Comparison of ENCODE assay signal across 32 cellular contexts in genomic region chr7:57437581-57437980, GRCh38. TPM values are rescaled to one million over a fixed set of nuclear protein-coding genes. Genes with fewer than 3 reads are reported as not detected.
"Had no signal": no experiment of that assay in that cellular context is flagged by ENCODE, and none has a peak within 500 bp of the region (broad histone marks: within the 10 kb centered on the region; RNA-seq: fewer than 3 reads in every experiment).

No MANE protein-coding gene starts in this region.

- ATAC-seq: stimulated activated effector memory CD8-positive, alpha-beta T cell treated with anti-CD3 and anti-CD28 coated beads, Interleukin-12 subunit alpha, Interleukin-12 subunit beta, amount 100 ng/mL, for 72 hours; stimulated activated memory B cell treated with anti-CD40 and anti-IgM and Interleukin-4, amounts not matched to agents 10 μg/mL and 1 μg/mL and 100 μg/mL, for 72 hours; stimulated activated naive B cell treated with anti-CD40 and anti-IgM and Interleukin-4, amounts not matched to agents 10 μg/mL and 1 μg/mL and 100 μg/mL, for 72 hours; stimulated activated naive CD8-positive, alpha-beta T cell treated with anti-CD3 and anti-CD28 coated beads, Interleukin-15, amount 100 ng/mL, for 72 hours; stimulated activated naive CD8-positive, alpha-beta T cell treated with anti-CD3 and anti-CD28 coated beads, Interleukin-15, Interleukin-2, amounts not matched to agents 100 U/mL and 50 U/mL, for 24 hours had no signal

- H3K36me3 Mint-ChIP-seq: stimulated activated effector memory CD8-positive, alpha-beta T cell treated with anti-CD3 and anti-CD28 coated beads, Interleukin-12 subunit alpha, Interleukin-12 subunit beta, amount 100 ng/mL, for 72 hours; stimulated activated memory B cell treated with anti-CD40 and anti-IgM and Interleukin-4, amounts not matched to agents 10 μg/mL and 1 μg/mL and 100 μg/mL, for 72 hours; stimulated activated naive B cell treated with anti-CD40 and anti-IgM and Interleukin-4, amounts not matched to agents 10 μg/mL and 1 μg/mL and 100 μg/mL, for 72 hours; type B pancreatic cell had no signal

- H3K4me1 Mint-ChIP-seq: stimulated activated effector memory CD8-positive, alpha-beta T cell treated with anti-CD3 and anti-CD28 coated beads, Interleukin-12 subunit alpha, Interleukin-12 subunit beta, amount 100 ng/mL, for 72 hours; stimulated activated memory B cell treated with anti-CD40 and anti-IgM and Interleukin-4, amounts not matched to agents 10 μg/mL and 1 μg/mL and 100 μg/mL, for 72 hours; stimulated activated naive B cell treated with anti-CD40 and anti-IgM and Interleukin-4, amounts not matched to agents 10 μg/mL and 1 μg/mL and 100 μg/mL, for 72 hours; stimulated activated naive CD8-positive, alpha-beta T cell treated with anti-CD3 and anti-CD28 coated beads, Interleukin-15, amount 100 ng/mL, for 72 hours had no signal

- H3K27ac ChIP-seq: stomach, suprapubic skin, testis, thoracic aorta, thyroid gland, tibial artery, tibial nerve, transverse colon, upper lobe of left lung, uterus, vagina had no signal

- DNase-seq: stimulated activated CD4-positive, alpha-beta T cell treated with anti-CD3 and anti-CD28 coated beads, Interleukin-2, amount 100 ng/mL, for 48 hours; stimulated activated CD4-positive, alpha-beta T cell treated with anti-CD3 and anti-CD28 coated beads, Interleukin-4, amount 100 ng/mL, for 1 hour; stimulated activated CD4-positive, alpha-beta T cell treated with anti-CD3 and anti-CD28 coated beads, Interleukin-4, amount 100 ng/mL, for 24 hours; stimulated activated CD4-positive, alpha-beta T cell treated with anti-CD3 and anti-CD28 coated beads, Interleukin-4, amount 100 ng/mL, for 4 hours; stimulated activated CD8-positive, alpha-beta memory T cell treated with anti-CD3 and anti-CD28 coated beads, Interleukin-4, amount 100 ng/mL, for 48 hours; stimulated activated naive B cell treated with anti-CD40 and anti-IgM and Interleukin-4, amounts not matched to agents 10 μg/mL and 1 μg/mL and 100 μg/mL, for 72 hours; stimulated activated naive CD4-positive, alpha-beta T cell; stimulated activated naive CD4-positive, alpha-beta T cell treated with Interleukin-2 at 50 U/mL for 16 hours; stimulated activated naive CD8-positive, alpha-beta T cell treated with anti-CD3 and anti-CD28 coated beads, Interleukin-15, amount 100 ng/mL, for 72 hours; stimulated activated naive CD8-positive, alpha-beta T cell treated with anti-CD3 and anti-CD28 coated beads, Interleukin-15, Interleukin-2, amounts not matched to agents 100 U/mL and 50 U/mL, for 24 hours; stomach; substantia nigra; testis; thyroid gland; tibial artery; transverse colon; trophoblast cell; uterus had no signal

- H3K27ac Mint-ChIP-seq: stimulated activated effector memory CD8-positive, alpha-beta T cell treated with anti-CD3 and anti-CD28 coated beads, Interleukin-12 subunit alpha, Interleukin-12 subunit beta, amount 100 ng/mL, for 72 hours; stimulated activated memory B cell treated with anti-CD40 and anti-IgM and Interleukin-4, amounts not matched to agents 10 μg/mL and 1 μg/mL and 100 μg/mL, for 72 hours; stimulated activated naive B cell treated with anti-CD40 and anti-IgM and Interleukin-4, amounts not matched to agents 10 μg/mL and 1 μg/mL and 100 μg/mL, for 72 hours; stimulated activated naive CD8-positive, alpha-beta T cell treated with anti-CD3 and anti-CD28 coated beads, Interleukin-15, amount 100 ng/mL, for 72 hours; stimulated activated naive CD8-positive, alpha-beta T cell treated with anti-CD3 and anti-CD28 coated beads, Interleukin-15, Interleukin-2, amounts not matched to agents 100 ng/mL and 50 ng/mL, for 24 hours; type B pancreatic cell had no signal

- H3K4me3 Mint-ChIP-seq: stimulated activated effector memory CD8-positive, alpha-beta T cell treated with anti-CD3 and anti-CD28 coated beads, Interleukin-12 subunit alpha, Interleukin-12 subunit beta, amount 100 ng/mL, for 72 hours; stimulated activated memory B cell treated with anti-CD40 and anti-IgM and Interleukin-4, amounts not matched to agents 10 μg/mL and 1 μg/mL and 100 μg/mL, for 72 hours; stimulated activated naive B cell treated with anti-CD40 and anti-IgM and Interleukin-4, amounts not matched to agents 10 μg/mL and 1 μg/mL and 100 μg/mL, for 72 hours; stimulated activated naive CD8-positive, alpha-beta T cell treated with anti-CD3 and anti-CD28 coated beads, Interleukin-15, amount 100 ng/mL, for 72 hours; stimulated activated naive CD8-positive, alpha-beta T cell treated with anti-CD3 and anti-CD28 coated beads, Interleukin-15, Interleukin-2, amounts not matched to agents 100 ng/mL and 50 ng/mL, for 24 hours; type B pancreatic cell had no signal

- H3K36me3 ChIP-seq: stomach, suprapubic skin, thoracic aorta, thyroid gland, tibial artery, tibial nerve, transverse colon, upper lobe of left lung, uterus, vagina had no signal

- H3K4me3 ChIP-seq: stomach, suprapubic skin, testis, thoracic aorta, thyroid gland, tibial artery, tibial nerve, transverse colon, upper lobe of left lung, uterus, vagina had no signal

- H3K27me3 ChIP-seq: stomach, suprapubic skin, testis, thyroid gland, tibial artery, tibial nerve, transverse colon, upper lobe of left lung, uterus, vagina had no signal

- H3K9me3 ChIP-seq: testis, thoracic aorta, thyroid gland, uterus, vagina had no signal

- H3K27me3 Mint-ChIP-seq: stimulated activated memory B cell treated with anti-CD40 and anti-IgM and Interleukin-4, amounts not matched to agents 10 μg/mL and 1 μg/mL and 100 μg/mL, for 72 hours; stimulated activated naive B cell treated with anti-CD40 and anti-IgM and Interleukin-4, amounts not matched to agents 10 μg/mL and 1 μg/mL and 100 μg/mL, for 72 hours; stimulated activated naive CD8-positive, alpha-beta T cell treated with anti-CD3 and anti-CD28 coated beads, Interleukin-15, amount 100 ng/mL, for 72 hours; stimulated activated naive CD8-positive, alpha-beta T cell treated with anti-CD3 and anti-CD28 coated beads, Interleukin-15, Interleukin-2, amounts not matched to agents 100 ng/mL and 50 ng/mL, for 24 hours; type B pancreatic cell had no signal

- H3K4me1 ChIP-seq: stomach, suprapubic skin, testis, thyroid gland, tibial artery, tibial nerve, transverse colon, upper lobe of left lung, uterus, vagina had no signal

RNA-seq across cellular contexts. Expression of gene ZNF716, which starts 12.4 kb away (rescaled TPM):
- total RNA-seq: subcutaneous adipose tissue, suprapubic skin, temporal lobe, thoracic aorta, thyroid gland, tibial nerve, transverse colon, upper lobe of left lung, ureter, urinary bladder, uterus, vagina had no signal
- polyA plus RNA-seq: stomach, thymus, urinary bladder had no signal
